Comparison of ENCODE assay signal across 8 cellular contexts in genomic region chr3:59049671-59050331, GRCh38. TPM values are rescaled to one million over a fixed set of nuclear protein-coding genes. Genes with fewer than 3 reads are reported as not detected.
A peak's percentile ranks its signal among the peaks of the same experiment; 100 is the strongest.
DNase-seq lines count a peak whose midpoint lies in the region; ATAC-seq, FAIRE-seq and TF ChIP-seq lines count a peak whose summit lies in the region.

Gene CFAP20DC (minus strand): TSS chr3:59050025. CDS start chr3:59049631, 394 bp downstream.

- peak within 1 kb of the TSS; percentile 100 for H3K18ac ChIP-seq in neuronal stem cell (ENCODE audit: low read length)

- H2BK15ac ChIP-seq in neuronal stem cell (ENCODE audit: low read length), result peak within 1 kb of the TSS; percentile 81

- peak within 1 kb of the TSS; percentile 43 for H4K8ac ChIP-seq in neuronal stem cell (ENCODE audit: low read depth, low read length)

- POLR2A ChIA-PET in RWPE1 (lab: Yijun Ruan, JAX; ENCODE audit: low non-redundant PET), result no interaction called here

- peaks cover 3 to 6% of the 10 kb centered on the region in 2 donors for H3K9me3 ChIP-seq in neuronal stem cell (replicated peaks in 1 of 2; ENCODE audit: control insufficient read depth in 2 of 2, insufficient read depth in 1 of 2, low read depth in 1 of 2, low read length in 2 of 2)

- no peaks in the 10 kb centered on the region for H3K36me3 Mint-ChIP-seq in IgD-negative memory B cell

- DNase-seq in DMS153 (lab: John Stamatoyannopoulos, UW) (peak; percentile 76), RWPE1 (ENCODE audit: low spot score) (peak; percentile 94), frontal cortex (ENCODE audit: low spot score in 2 of 2) (peak; percentile 76 to 89), neuronal stem cell (ENCODE audit: low spot score) (peak; percentile 88), stromal cell of bone marrow (ENCODE audit: low read depth) (peak; percentile 91)
- DNase-seq in activated gamma-delta T cell treated with anti-CD3 and anti-CD28 coated beads, Interleukin-2, amount 50 U/mL, for 16 hours (ENCODE audit: low read depth), result peak; percentile 68

- H3K27ac Mint-ChIP-seq in IgD-negative memory B cell, result peak within 1 kb of the TSS; percentile 63 to 92 (median 83)

- no peak for FAIRE-seq in frontal cortex (lab: Jason Lieb, UNC)

- H3K14ac ChIP-seq in neuronal stem cell (ENCODE audit: low read length), result peak within 1 kb of the TSS; percentile 97

- CTCF ChIA-PET in RWPE1 (lab: Yijun Ruan, JAX), result no interaction called here

- no peaks in the 10 kb centered on the region for H3K27me3 Mint-ChIP-seq in IgD-negative memory B cell

- H3K23ac ChIP-seq in neuronal stem cell (ENCODE audit: low read depth, low read length, poor library complexity), result peak within 1 kb of the TSS; percentile 97

- H3K9me3 Mint-ChIP-seq in IgD-negative memory B cell, result peaks cover 0 to 1% (median 0%) of the 10 kb centered on the region in 3 donors

- peak within 1 kb of the TSS; percentile 15 for H2AFZ ChIP-seq in neuronal stem cell (ENCODE audit: low read length)

- H2AK5ac ChIP-seq in neuronal stem cell (ENCODE audit: low read depth, low read length), result peak within 1 kb of the TSS; percentile 10

- H2BK120ac ChIP-seq in neuronal stem cell (ENCODE audit: low read depth, low read length), result no peak within 1 kb of the TSS

- H2BK5ac ChIP-seq in neuronal stem cell (ENCODE audit: low read length), result peak within 1 kb of the TSS; percentile 87

- peak; percentile 98 for ATAC-seq in GM21619 (IDR thresholded peaks at IDR 0.05; ENCODE audit: unreplicated experiment)

- H3K4me3 Mint-ChIP-seq in IgD-negative memory B cell, result peak within 1 kb of the TSS; percentile 75 to 89 (median 86)

- H3K4me3 ChIP-seq in neuronal stem cell (ENCODE audit: low read length in 2 of 2), result peak within 1 kb of the TSS; percentile 23 to 88

- H3K27ac ChIP-seq in RWPE1, result peak within 1 kb of the TSS; percentile 77
- peak within 1 kb of the TSS; percentile 27 for H3K27ac ChIP-seq in neuronal stem cell (replicated peaks; ENCODE audit: low read length)

- peaks cover 4 to 10% (median 5%) of the 10 kb centered on the region in 3 donors for H3K4me1 Mint-ChIP-seq in IgD-negative memory B cell

- H3K36me3 ChIP-seq in neuronal stem cell (replicated peaks in 1 of 2; ENCODE audit: control insufficient read depth in 2 of 2, insufficient read depth in 2 of 2, low read length in 2 of 2), result no peaks in the 10 kb centered on the region

- no peak for TF ChIP-seq CTCF in RWPE1 (conservative IDR thresholded peaks at IDR 0.05; ENCODE audit: low read depth)

- no CpG with 5 or more reads among the region's 60 CpGs for WGBS in neuronal stem cell (ENCODE audit: extremely low coverage in 2 of 2, insufficient read length in 2 of 2, insufficient replicate concordance in 1 of 2), 2 donors

- H3K4me2 ChIP-seq in neuronal stem cell (ENCODE audit: insufficient read depth, low read length, poor library complexity, severe bottlenecking), result peak within 1 kb of the TSS; percentile 89

- peak within 1 kb of the TSS; percentile 41 for H2BK12ac ChIP-seq in neuronal stem cell (ENCODE audit: low read length)

- H3K9ac ChIP-seq in neuronal stem cell (ENCODE audit: low read depth, low read length, poor library complexity), result peak within 1 kb of the TSS; percentile 97

- peak within 1 kb of the TSS; percentile 79 for H4K91ac ChIP-seq in neuronal stem cell (ENCODE audit: low read depth, low read length, poor library complexity)

- H3K4ac ChIP-seq in neuronal stem cell (ENCODE audit: low read length), result no peak within 1 kb of the TSS

- no peaks in the 10 kb centered on the region for H3K27me3 ChIP-seq in neuronal stem cell (ENCODE audit: control insufficient read depth in 3 of 3, insufficient read depth in 3 of 3, low read depth in 1 of 3, low read length in 3 of 3)

- H3K79me1 ChIP-seq in neuronal stem cell (ENCODE audit: low read depth, low read length), result no peaks in the 10 kb centered on the region

- H3K4me1 ChIP-seq in neuronal stem cell (ENCODE audit: control insufficient read depth in 2 of 2, insufficient read depth in 1 of 2, low read depth in 1 of 2, low read length in 2 of 2), result peaks cover 10 to 11% of the 10 kb centered on the region in 2 donors

RNA-seq across cellular contexts. Expression of gene CFAP20DC, which starts in this region (rescaled TPM):
- polyA plus RNA-seq in IgD-negative memory B cell, result 0.53 TPM
- total RNA-seq in frontal cortex, result 2.0 TPM
- 4.3 TPM for polyA plus RNA-seq in neuronal stem cell (2013, experiment 1 of 2)
- polyA plus RNA-seq in neuronal stem cell (2013, experiment 2 of 2), result 4.1 TPM

Comparison
In these comparisons a context has a peak if more than half of its experiments do, and no peak if none do; other contexts are left out.
1. Peak in every context shown above with its lines: DNase-seq, ATAC-seq, H3K4me3 ChIP-seq and H3K27ac ChIP-seq.